22 cellular contexts compared by ENCODE assay signal in genomic region chr20:45583502-45583901, GRCh38. TPM values are rescaled to one million over a fixed set of nuclear protein-coding genes. Genes with fewer than 3 reads are reported as not detected.
"Had no signal": no experiment of that assay in that cellular context is flagged by ENCODE, and none has a peak within 500 bp of the region (broad histone marks: within the 10 kb centered on the region; RNA-seq: fewer than 3 reads in every experiment).

No MANE protein-coding gene starts in this region.

- DNase-seq: activated CD4-positive, alpha-beta T cell treated with anti-CD3 and anti-CD28 coated beads, Interleukin-2, amount 10 ng/mL, durations not matched to agents 24 days and 14 days; activated CD4-positive, alpha-beta T cell treated with anti-CD3 and anti-CD28 coated beads, Interleukin-2, amount 50 U/mL, for 48 hours; activated CD4-positive, CD25-positive, alpha-beta regulatory T cell treated with anti-CD3 and anti-CD28 coated beads, Interleukin-2, amount 50 U/mL, for 72 hours; activated naive CD4-positive, alpha-beta T cell treated with anti-CD3 and anti-CD28 coated beads, Interleukin-2, amount 50 U/mL, for 16 hours; activated naive CD8-positive, alpha-beta T cell treated with anti-CD3 and anti-CD28 coated beads, Interleukin-2, amount 10 ng/mL, durations not matched to agents 7 days and 5 days; activated T-cell treated with anti-CD3 and anti-CD28 coated beads, Interleukin-2, amount 50 U/mL, for 4 hours; adrenal gland; anterior cingulate cortex; NCI-H1092; NCI-H1417; NCI-H1930; NCI-H2107; NCI-H510A treated with DMSO at 0.1 percent for 48 hours; NCI-H69; NK-92 treated with Interleukin-12 subunit alpha and Interleukin-12 subunit beta, amount 100 ng/mL, for 24 hours; SHP77; SW 1271 had no signal

- H3K27ac ChIP-seq: adrenal gland, KMS-11, SJSA1 had no signal

- H3K27me3 ChIP-seq: adrenal gland had no signal

- H3K4me2 ChIP-seq: KMS-11 had no signal

- H3K4me1 ChIP-seq: adrenal gland, SJSA1 had no signal

- H3K9me3 ChIP-seq: adrenal gland, SJSA1 had no signal

- H3K36me3 ChIP-seq: adrenal gland, SJSA1 had no signal

- H3K4me3 ChIP-seq: adrenal gland, SJSA1 had no signal

- H3K9ac ChIP-seq: KMS-11 had no signal

RNA-seq across cellular contexts. Expression of gene WFDC8, which starts 4.4 kb away (rescaled TPM):
- total RNA-seq: activated CD4-positive, alpha-beta T cell treated with anti-CD3 and anti-CD28 coated beads, Interleukin-2, amount 10 ng/mL, durations not matched to agents 24 days and 14 days; activated naive CD8-positive, alpha-beta T cell treated with anti-CD3 and anti-CD28 coated beads, Interleukin-2, amount 10 ng/mL, durations not matched to agents 7 days and 5 days; activated T-cell treated with anti-CD3 and anti-CD28 coated beads, Interleukin-2, amount 50 U/mL, for 4 hours; adrenal gland; cardiac septum; cerebellum; MCF 10A; SJSA1 had no signal
- polyA plus RNA-seq: adrenal gland had no signal

RNA-seq across cellular contexts. Expression of gene EPPIN, which starts 36.3 kb away (rescaled TPM):
- total RNA-seq: activated CD4-positive, alpha-beta T cell treated with anti-CD3 and anti-CD28 coated beads, Interleukin-2, amount 10 ng/mL, durations not matched to agents 24 days and 14 days; activated naive CD8-positive, alpha-beta T cell treated with anti-CD3 and anti-CD28 coated beads, Interleukin-2, amount 10 ng/mL, durations not matched to agents 7 days and 5 days; activated T-cell treated with anti-CD3 and anti-CD28 coated beads, Interleukin-2, amount 50 U/mL, for 4 hours; adrenal gland; cardiac septum; cerebellum; MCF 10A; SJSA1 had no signal
- polyA plus RNA-seq: adrenal gland had no signal

RNA-seq across cellular contexts. Expression of gene WFDC6, which starts 44.2 kb away (rescaled TPM):
- total RNA-seq: activated CD4-positive, alpha-beta T cell treated with anti-CD3 and anti-CD28 coated beads, Interleukin-2, amount 10 ng/mL, durations not matched to agents 24 days and 14 days; activated naive CD8-positive, alpha-beta T cell treated with anti-CD3 and anti-CD28 coated beads, Interleukin-2, amount 10 ng/mL, durations not matched to agents 7 days and 5 days; activated T-cell treated with anti-CD3 and anti-CD28 coated beads, Interleukin-2, amount 50 U/mL, for 4 hours; adrenal gland; cardiac septum; cerebellum; MCF 10A; SJSA1 had no signal
- polyA plus RNA-seq: adrenal gland had no signal

RNA-seq across cellular contexts. Expression of gene WFDC10A, which starts 46.0 kb away (rescaled TPM):
- total RNA-seq: activated CD4-positive, alpha-beta T cell treated with anti-CD3 and anti-CD28 coated beads, Interleukin-2, amount 10 ng/mL, durations not matched to agents 24 days and 14 days; activated naive CD8-positive, alpha-beta T cell treated with anti-CD3 and anti-CD28 coated beads, Interleukin-2, amount 10 ng/mL, durations not matched to agents 7 days and 5 days; activated T-cell treated with anti-CD3 and anti-CD28 coated beads, Interleukin-2, amount 50 U/mL, for 4 hours; adrenal gland; cardiac septum; cerebellum; MCF 10A; SJSA1 had no signal
- polyA plus RNA-seq: adrenal gland had no signal

RNA-seq across cellular contexts. Expression of gene WFDC9, which starts 47.6 kb away (rescaled TPM):
- total RNA-seq: activated CD4-positive, alpha-beta T cell treated with anti-CD3 and anti-CD28 coated beads, Interleukin-2, amount 10 ng/mL, durations not matched to agents 24 days and 14 days; activated naive CD8-positive, alpha-beta T cell treated with anti-CD3 and anti-CD28 coated beads, Interleukin-2, amount 10 ng/mL, durations not matched to agents 7 days and 5 days; activated T-cell treated with anti-CD3 and anti-CD28 coated beads, Interleukin-2, amount 50 U/mL, for 4 hours; adrenal gland; cardiac septum; cerebellum; MCF 10A; SJSA1 had no signal
- polyA plus RNA-seq: adrenal gland had no signal
